In genomic region chr17:38628441-38628840, GRCh38 we compare ENCODE assay signal across 13 cellular contexts. TPM values are rescaled to one million over a fixed set of nuclear protein-coding genes. Genes with fewer than 3 reads are reported as not detected.
DNase-seq lines count a peak whose midpoint lies in the region; ATAC-seq, FAIRE-seq and TF ChIP-seq lines count a peak whose summit lies in the region.
"Had no signal": no experiment of that assay in that cellular context is flagged by ENCODE, and none has a peak within 500 bp of the region (broad histone marks: within the 10 kb centered on the region; RNA-seq: fewer than 3 reads in every experiment).

No MANE protein-coding gene starts in this region.

- H3K79me2 ChIP-seq in H1 (ENCODE audit: control insufficient read depth in 1 of 2, insufficient read depth in 2 of 2, low read length in 2 of 2): no peaks in the 10 kb centered on the region

- H3K27me3 ChIP-seq in H7 (ENCODE audit: control insufficient read depth, insufficient read depth, low read length) (no peaks in the 10 kb centered on the region), H1 (replicated peaks in 1 of 4; ENCODE audit: control insufficient read depth in 3 of 4, extremely low read depth in 1 of 4, insufficient read depth in 3 of 4, low read length in 3 of 4) (no peaks in the 10 kb centered on the region)
- H3K27me3 ChIP-seq in CD4-positive, alpha-beta T cell (ENCODE audit: control insufficient read depth, insufficient read depth, low read length): no peaks in the 10 kb centered on the region

- no peak overlapping the region for H2BK15ac ChIP-seq in H1 (ENCODE audit: low read length)

- H3K27me3 Mint-ChIP-seq in CD4-positive, alpha-beta T cell: peaks cover 24% of the 10 kb centered on the region

- H3K9me3 ChIP-seq in H1 (ENCODE audit: insufficient read depth in 2 of 2, low read depth in 1 of 2, low read length in 1 of 2): no peaks in the 10 kb centered on the region
- no peaks in the 10 kb centered on the region for H3K9me3 ChIP-seq in CD4-positive, alpha-beta T cell (ENCODE audit: control insufficient read depth, low read length)

- no peaks in the 10 kb centered on the region for H3K79me1 ChIP-seq in H1 (ENCODE audit: low read depth, low read length)

- FAIRE-seq in H1 (lab: Jason Lieb, UNC): no peak

- POLR2A ChIA-PET in H1 (lab: Charles Lee; ENCODE audit: partially characterized antibody): no interaction called here
- POLR2A ChIA-PET in CD4-positive, alpha-beta T cell (lab: Charles Lee): no interaction called here

- H3K36me3 ChIP-seq in H7 (replicated peaks; ENCODE audit: control insufficient read depth, insufficient read depth, low read length): no peaks in the 10 kb centered on the region
- no peaks in the 10 kb centered on the region for H3K36me3 ChIP-seq in H1 (ENCODE audit: control insufficient read depth in 2 of 4, insufficient read depth in 4 of 4, low read length in 3 of 4)

- H3K4me3 Mint-ChIP-seq in CD4-positive, alpha-beta T cell: no peak overlapping the region
- H3K4me3 Mint-ChIP-seq: activated naive CD8-positive, alpha-beta T cell treated with anti-CD3 and anti-CD28 coated beads, Interleukin-2, amount 50 U/mL, for 24 hours; nephron had no signal

- intact Hi-C loops in CD4-positive, alpha-beta T cell (cut with DNase I, micrococcal nuclease): no loop called here

- no peak overlapping the region for H3K56ac ChIP-seq in H1 (replicated peaks; ENCODE audit: insufficient read length, low read depth, low read length)

- no peak overlapping the region for H4K91ac ChIP-seq in H1 (replicated peaks; ENCODE audit: insufficient read length, low read length)

- DNase-seq in ACHN: peak; percentile 39
- peak; percentile 80 for DNase-seq in H7
- peak; percentile 41 for DNase-seq in NCI-H524 treated with DMSO at 0.1 percent for 48 hours (lab: John Stamatoyannopoulos, UW)
- DNase-seq in H1 (ENCODE audit: low read depth in 1 of 2, low spot score in 2 of 2): no peak
- no peak for DNase-seq in NCI-H128 (lab: John Stamatoyannopoulos, UW; ENCODE audit: unreplicated experiment)
- DNase-seq in CD4-positive, alpha-beta T cell: no peak
- DNase-seq: activated CD4-positive, CD25-positive, alpha-beta regulatory T cell treated with anti-CD3 and anti-CD28 coated beads, Interleukin-2, amount 50 U/mL, for 72 hours; activated naive CD8-positive, alpha-beta T cell treated with anti-CD3 and anti-CD28 coated beads, Interleukin-2, amount 50 U/mL, for 24 hours; COR-L47; stimulated activated CD4-positive, alpha-beta T cell treated with anti-CD3 and anti-CD28 coated beads, Interleukin-1b, Interleukin-23, amount 100 ng/mL, for 48 hours had no signal

- no peak for TF ChIP-seq EP300 in H1 (IDR thresholded peaks at IDR 0.05; ENCODE audit: borderline replicate concordance in 1 of 2, low read depth in 2 of 2, low read length in 2 of 2)

- H3K9me3 Mint-ChIP-seq in CD4-positive, alpha-beta T cell: no peaks in the 10 kb centered on the region
- H3K9me3 Mint-ChIP-seq: activated naive CD8-positive, alpha-beta T cell treated with anti-CD3 and anti-CD28 coated beads, Interleukin-2, amount 50 U/mL, for 24 hours had no signal

- H3K27ac Mint-ChIP-seq in CD4-positive, alpha-beta T cell: no peak overlapping the region
- H3K27ac Mint-ChIP-seq: activated naive CD8-positive, alpha-beta T cell treated with anti-CD3 and anti-CD28 coated beads, Interleukin-2, amount 50 U/mL, for 24 hours; nephron had no signal

- H2BK20ac ChIP-seq in H1 (ENCODE audit: low read length): no peak overlapping the region

- no peak overlapping the region for H4K5ac ChIP-seq in H1 (ENCODE audit: insufficient read length, low read depth, low read length)

- no peak overlapping the region for H2AK5ac ChIP-seq in H1 (ENCODE audit: low read depth, low read length)

- no peak overlapping the region for H3K9ac ChIP-seq in H1 (replicated peaks in 1 of 4; ENCODE audit: extremely low read depth in 1 of 4, low read depth in 3 of 4, low read length in 3 of 4)

- H2BK5ac ChIP-seq in H1 (ENCODE audit: low read depth, low read length): no peak overlapping the region

- no peak overlapping the region for H3K18ac ChIP-seq in H1 (ENCODE audit: extremely low read depth, low read length)

- H3K36me3 Mint-ChIP-seq in CD4-positive, alpha-beta T cell (ENCODE audit: low read depth): no peaks in the 10 kb centered on the region

- H3K4ac ChIP-seq in H1 (replicated peaks; ENCODE audit: insufficient read length, low read depth, low read length): no peak overlapping the region

- no peak for TF ChIP-seq RAD21 in H1 (IDR thresholded peaks at IDR 0.05 in 1 of 2, conservative IDR thresholded peaks at IDR 0.05 in 1 of 2; ENCODE audit: low read depth in 2 of 2, low read length in 2 of 2)

- WGBS in H1 (ENCODE audit: extremely low coverage in 1 of 2, insufficient coverage in 1 of 2, insufficient read length in 1 of 2, insufficient replicate concordance in 2 of 2, low coverage in 1 of 2, low lambda C conversion rate in 2 of 2, missing lambda C conversion rate in 1 of 2), 2 experiments: 65% methylated on average over 3 of the region's 3 CpGs; no CpG with 5 or more reads in 1 of the 2 experiments

- CTCF ChIA-PET in H1 (lab: Charles Lee; ENCODE audit: partially characterized antibody): interaction anchor here (0.9 to 1.3 kb wide), 3 partner anchors 13 to 39 kb away, joined by 3 to 5 read pairs (median 3); no protein-coding TSS in a partner anchor
- CTCF ChIA-PET in CD4-positive, alpha-beta T cell (lab: Charles Lee): no interaction called here

- ATAC-seq in HG03442 (IDR thresholded peaks at IDR 0.05; ENCODE audit: unreplicated experiment) (no peak), HG03097 (IDR thresholded peaks at IDR 0.05; ENCODE audit: low FRiP score, unreplicated experiment) (no peak)
- ATAC-seq in CD4-positive, alpha-beta T cell (ENCODE audit: poor library complexity): no peak
- ATAC-seq: activated naive CD8-positive, alpha-beta T cell treated with anti-CD3 and anti-CD28 coated beads, Interleukin-2, amount 50 U/mL, for 24 hours had no signal

- no peaks in the 10 kb centered on the region for H4K20me1 ChIP-seq in H1 (replicated peaks in 1 of 2; ENCODE audit: control insufficient read depth in 1 of 2, insufficient read depth in 2 of 2, low read length in 2 of 2)

- H3K23me2 ChIP-seq in H1 (ENCODE audit: low read depth, low read length): no peaks in the 10 kb centered on the region

- no peak overlapping the region for H3K14ac ChIP-seq in H1 (ENCODE audit: insufficient read length)

- no peak overlapping the region for H2AFZ ChIP-seq in H1 (ENCODE audit: low read length)

- no peak overlapping the region for H3K27ac ChIP-seq in H1 (ENCODE audit: low read depth, low read length)
- H3K27ac ChIP-seq in CD4-positive, alpha-beta T cell (ENCODE audit: low read depth, low read length): no peak overlapping the region

- no peak overlapping the region for H2BK12ac ChIP-seq in H1 (ENCODE audit: low read depth, low read length)

- H4K8ac ChIP-seq in H1 (ENCODE audit: extremely low read depth, insufficient read depth, low read length): no peak overlapping the region

- TF ChIP-seq POLR2A in H1 (IDR thresholded peaks at IDR 0.05; ENCODE audit: control extremely low read depth in 1 of 2, low read depth in 2 of 2, low read length in 2 of 2): no peak

- TF ChIP-seq CTCF in H1 (IDR thresholded peaks at IDR 0.05; ENCODE audit: control extremely low read depth in 1 of 3, insufficient read depth in 1 of 3, low read depth in 1 of 3, low read length in 3 of 3): no peak
- no peak for TF ChIP-seq CTCF in CD4-positive, alpha-beta T cell (IDR thresholded peaks at IDR 0.05)

- H2BK120ac ChIP-seq in H1 (replicated peaks; ENCODE audit: low read depth, low read length): no peak overlapping the region

- in situ Hi-C loops in ACHN (cut with HindIII; ENCODE audit: low pct_ligation_motif_present, low pct_unique_long_range_greater_than_20kb, low sequenced_read_pairs): no loop called here

- no peaks in the 10 kb centered on the region for H3K4me1 Mint-ChIP-seq in CD4-positive, alpha-beta T cell (ENCODE audit: low read depth)
- H3K4me1 Mint-ChIP-seq: nephron had no signal

- no peaks in the 10 kb centered on the region for H3K4me1 ChIP-seq in H1 (replicated peaks in 1 of 4; ENCODE audit: control insufficient read depth in 3 of 4, insufficient read depth in 4 of 4, low read length in 3 of 4)

- no peak overlapping the region for H3K4me3 ChIP-seq in H7 (ENCODE audit: insufficient read depth, low read depth, low read length)
- no peak overlapping the region for H3K4me3 ChIP-seq in H1 (ENCODE audit: extremely low read depth in 1 of 4, insufficient read depth in 2 of 4, low read depth in 3 of 4, low read length in 4 of 4)

- no peak overlapping the region for H3K23ac ChIP-seq in H1 (ENCODE audit: insufficient read length)

- H3K4me2 ChIP-seq in H1 (ENCODE audit: insufficient read depth in 1 of 2, low read depth in 2 of 2, low read length in 2 of 2): no peak overlapping the region

TF ChIP-seq in H1, 55 proteins besides CTCF, POLR2A, EP300 and RAD21 (continues in another document):
- no peak for TF ChIP-seq CBX5 (IDR thresholded peaks at IDR 0.05; ENCODE audit: low read depth, low read length)
- TF ChIP-seq NRF1 (IDR thresholded peaks at IDR 0.05; ENCODE audit: low read depth, low read length): no peak
- no peak for TF ChIP-seq CHD1 (IDR thresholded peaks at IDR 0.05; ENCODE audit: low read depth, low read length)
- no peak for TF ChIP-seq RBBP5 (IDR thresholded peaks at IDR 0.05; ENCODE audit: borderline replicate concordance, low read depth, low read length)

RNA-seq across cellular contexts. Expression of gene SRCIN1, which starts 22.7 kb away (rescaled TPM):
- total RNA-seq in H7 (2014; rRNA removed; shearing (Covaris generic)): 2.3 TPM in 2 replicates
- total RNA-seq in H1 (2021; fragmentation: NEBNext Ultra II Directional; extraction: Animal tissue kit (Norgen Biotek cat#: 25700)): 3.8 and 4.1 TPM in 2 replicates
- polyA plus RNA-seq in H1 (2011; rRNA removed): 2.8 and 4.2 TPM in 2 replicates
- polyA plus RNA-seq in H1 (2011; cell fraction: cytosol; rRNA removed): 2.3 TPM
- polyA plus RNA-seq in H1 (2011; cell fraction: nucleus; rRNA removed): 14.3 TPM
- polyA plus RNA-seq in H1 (2012, experiment 1 of 2): 5.2 to 6.7 TPM (median 6.1 TPM) in 4 replicates
- polyA plus RNA-seq in H1 (2012, experiment 2 of 2): 2.0 TPM
- 1.7 TPM for polyA plus RNA-seq in H1 (2013, experiment 1 of 2)
- polyA plus RNA-seq in H1 (2013, experiment 2 of 2): 1.3 TPM
- 2.0 and 3.7 TPM in 2 replicates for polyA minus RNA-seq in H1 (2011; rRNA and poly(A)+ RNA removed)
- polyA minus RNA-seq in H1 (2011; cell fraction: cytosol; rRNA and poly(A)+ RNA removed): 5.5 TPM
- polyA minus RNA-seq in H1 (2011; cell fraction: nucleus; rRNA and poly(A)+ RNA removed): 9.6 TPM
- total RNA-seq in CD4-positive, alpha-beta T cell: under 1 TPM in 1 of 2 experiments, not detected in 1; 0.06 TPM

RNA-seq across cellular contexts. Expression of gene EPOP, which starts 46.3 kb away (rescaled TPM):
- total RNA-seq in H7 (2014; rRNA removed; shearing (Covaris generic)): 6.1 and 6.2 TPM in 2 replicates
- total RNA-seq in H1 (2021; fragmentation: NEBNext Ultra II Directional; extraction: Animal tissue kit (Norgen Biotek cat#: 25700)): 3.3 and 4.0 TPM in 2 replicates
- 1.5 and 2.1 TPM in 2 replicates for polyA plus RNA-seq in H1 (2011; rRNA removed)
- polyA plus RNA-seq in H1 (2011; cell fraction: cytosol; rRNA removed): 2.1 TPM
- polyA plus RNA-seq in H1 (2011; cell fraction: nucleus; rRNA removed): 2.2 TPM
- polyA plus RNA-seq in H1 (2012, experiment 1 of 2): 4.3 to 5.9 TPM (median 5.2 TPM) in 4 replicates
- polyA plus RNA-seq in H1 (2012, experiment 2 of 2): 5.1 TPM
- polyA plus RNA-seq in H1 (2013, experiment 1 of 2): 1.3 TPM
- 1.3 TPM for polyA plus RNA-seq in H1 (2013, experiment 2 of 2)
- polyA minus RNA-seq in H1 (2011; rRNA and poly(A)+ RNA removed): 0.78 and 1.5 TPM in 2 replicates
- polyA minus RNA-seq in H1 (2011; cell fraction: cytosol; rRNA and poly(A)+ RNA removed): 1.8 TPM
- polyA minus RNA-seq in H1 (2011; cell fraction: nucleus; rRNA and poly(A)+ RNA removed): 2.2 TPM
- total RNA-seq in CD4-positive, alpha-beta T cell: under 1 TPM; 0.16 to 0.34 TPM

Comparison
In these comparisons a context has a peak if more than half of its experiments do, and no peak if none do; other contexts are left out.
1. DNase-seq: peak in ACHN (single experiment), H7 (single experiment) and NCI-H524 treated with DMSO at 0.1 percent for 48 hours (single experiment); none in H1 (0 of 2), NCI-H128 (single experiment) and CD4-positive, alpha-beta T cell (0 of 10).